In genomic region chr17:66665194-66665593, GRCh38 we compare ENCODE assay signal across 18 cellular contexts.
"Had no signal": no experiment of that assay in that cellular context is flagged by ENCODE, and none has a peak within 500 bp of the region (broad histone marks: within the 10 kb centered on the region; RNA-seq: fewer than 3 reads in every experiment).

No MANE protein-coding gene starts in this region.

- H3K36me3 ChIP-seq: brain microvascular endothelial cell, gastrocnemius medialis, heart left ventricle, neural progenitor cell had no signal

- DNase-seq: activated CD4-positive, alpha-beta T cell treated with anti-CD3 and anti-CD28 coated beads for 48 hours; activated CD8-positive, alpha-beta memory T cell treated with anti-CD3 and anti-CD28 coated beads, Interleukin-2, amount 50 U/mL, for 4 hours; activated CD8-positive, alpha-beta T cell treated with anti-CD3 and anti-CD28 coated beads, Interleukin-2, amount 10 ng/mL, durations not matched to agents 7 days and 5 days; anterior cingulate cortex; brain microvascular endothelial cell; cerebellar nuclear complex; effector memory CD4-positive, alpha-beta T cell; gastrocnemius medialis; heart left ventricle; psoas muscle; right lobe of liver; stimulated activated naive CD8-positive, alpha-beta T cell treated with anti-CD3 and anti-CD28 coated beads, Interleukin-15, amount 100 ng/mL, for 72 hours; T-helper 2 cell had no signal

- H2AFZ ChIP-seq: neural progenitor cell had no signal

- H3K9ac ChIP-seq: neural progenitor cell had no signal

- H3K4me1 ChIP-seq: neural progenitor cell, psoas muscle, right lobe of liver had no signal

- H3K9me3 Mint-ChIP-seq: activated T-helper 2 cell treated with anti-CD3 and anti-CD28 coated beads, Interferon-gamma antibody, Interleukin-2, Interleukin-4, amounts not matched to agents 10 μg/mL and 5 μg/mL and 100 μg/mL, durations not matched to agents 14 hours and 24 hours and 36 hours; stimulated activated naive CD8-positive, alpha-beta T cell treated with anti-CD3 and anti-CD28 coated beads, Interleukin-15, amount 100 ng/mL, for 72 hours had no signal

- H3K4me2 ChIP-seq: neural progenitor cell had no signal

- ATAC-seq: activated CD8-positive, alpha-beta T cell treated with anti-CD3 and anti-CD28 coated beads, Interleukin-2, amount 10 ng/mL, durations not matched to agents 7 days and 5 days; gastrocnemius medialis; heart left ventricle; psoas muscle; right lobe of liver; stimulated activated naive CD8-positive, alpha-beta T cell treated with anti-CD3 and anti-CD28 coated beads, Interleukin-15, amount 100 ng/mL, for 72 hours; WTC11 had no signal

- H3K36me3 Mint-ChIP-seq: type B pancreatic cell had no signal

- H3K4me3 ChIP-seq: gastrocnemius medialis, heart left ventricle, lung, neural progenitor cell, psoas muscle, right lobe of liver had no signal

- H3K27ac Mint-ChIP-seq: activated CD8-positive, alpha-beta T cell treated with anti-CD3 and anti-CD28 coated beads, Interleukin-2, amount 10 ng/mL, durations not matched to agents 7 days and 5 days; activated T-helper 2 cell treated with anti-CD3 and anti-CD28 coated beads, Interferon-gamma antibody, Interleukin-2, Interleukin-4, amounts not matched to agents 10 μg/mL and 5 μg/mL and 100 μg/mL, durations not matched to agents 14 hours and 24 hours and 36 hours; neural progenitor cell; type B pancreatic cell; WTC11 had no signal

- H3K27ac ChIP-seq: brain microvascular endothelial cell, gastrocnemius medialis, heart left ventricle, neural progenitor cell, psoas muscle, right lobe of liver had no signal

- H3K27me3 ChIP-seq: brain microvascular endothelial cell, gastrocnemius medialis, heart left ventricle, neural progenitor cell, right lobe of liver had no signal

- H3K4me3 Mint-ChIP-seq: activated CD8-positive, alpha-beta T cell treated with anti-CD3 and anti-CD28 coated beads, Interleukin-2, amount 10 ng/mL, durations not matched to agents 7 days and 5 days; neural progenitor cell; stimulated activated naive CD8-positive, alpha-beta T cell treated with anti-CD3 and anti-CD28 coated beads, Interleukin-15, amount 100 ng/mL, for 72 hours; type B pancreatic cell; WTC11 had no signal

- H3K27me3 Mint-ChIP-seq: stimulated activated naive CD8-positive, alpha-beta T cell treated with anti-CD3 and anti-CD28 coated beads, Interleukin-15, amount 100 ng/mL, for 72 hours had no signal

- H3K9me3 ChIP-seq: gastrocnemius medialis, psoas muscle, right lobe of liver had no signal
